Comparison of ENCODE assay signal across 8 cellular contexts in genomic region chr19:47112664-47113445, GRCh38. TPM values are rescaled to one million over a fixed set of nuclear protein-coding genes. Genes with fewer than 3 reads are reported as not detected.
DNase-seq lines count a peak whose midpoint lies in the region; ATAC-seq and TF ChIP-seq lines count a peak whose summit lies in the region.

No MANE protein-coding gene starts in this region.

- H3K27me3 Mint-ChIP-seq in T-helper 17 cell (no peaks in the 10 kb centered on the region), progenitor cell of endocrine pancreas (no peaks in the 10 kb centered on the region)

- peaks cover 54% of the 10 kb centered on the region for H3K4me1 ChIP-seq in left ventricle myocardium inferior

- peak overlapping the region; percentile 95 for H3K4me3 ChIP-seq in left ventricle myocardium inferior

- H3K27ac Mint-ChIP-seq in T-helper 17 cell (peak overlapping the region; percentile 98), progenitor cell of endocrine pancreas (peak overlapping the region; percentile 100)

- H3K4me1 Mint-ChIP-seq in T-helper 17 cell (peaks cover 30% of the 10 kb centered on the region), progenitor cell of endocrine pancreas (ENCODE audit: low read depth) (peaks cover 32% of the 10 kb centered on the region)

- intact Hi-C loops in left ventricle myocardium inferior (cut with micrococcal nuclease) = no loop called here

- no peak for TF ChIP-seq CTCF in left ventricle myocardium inferior (IDR thresholded peaks at IDR 0.05; ENCODE audit: borderline replicate concordance)
- TF ChIP-seq CTCF in progenitor cell of endocrine pancreas (IDR thresholded peaks at IDR 0.05; ENCODE audit: unreplicated experiment) = no peak

- no peaks in the 10 kb centered on the region for H3K9me3 Mint-ChIP-seq in progenitor cell of endocrine pancreas (ENCODE audit: low read depth)

- H3K36me3 Mint-ChIP-seq in T-helper 17 cell (ENCODE audit: low read depth) (peaks cover 12% of the 10 kb centered on the region), progenitor cell of endocrine pancreas (ENCODE audit: insufficient read depth) (peaks cover 13% of the 10 kb centered on the region)

- ATAC-seq in GM18499 (IDR thresholded peaks at IDR 0.05; ENCODE audit: insufficient read depth, unreplicated experiment) = peak; percentile 75
- peak; percentile 81 for ATAC-seq in HG02938 (IDR thresholded peaks at IDR 0.05; ENCODE audit: unreplicated experiment)
- ATAC-seq in T-helper 17 cell = peak; percentile 88

- peak; percentile 99 for DNase-seq in NCI-H1694 treated with DMSO at 0.1 percent for 48 hours (lab: John Stamatoyannopoulos, UW)
- peak; percentile 94 to 99 (median 99) for DNase-seq in T-helper 17 cell
- DNase-seq in left ventricle myocardium inferior = peak; percentile 99
- DNase-seq in progenitor cell of endocrine pancreas (ENCODE audit: low spot score, unreplicated experiment) = peak; percentile 99
- peak; percentile 100 for DNase-seq in ureter (ENCODE audit: low spot score)

- H3K9me3 ChIP-seq in T-helper 17 cell (ENCODE audit: control insufficient read depth, low read length, poor library complexity, severe bottlenecking) (no peaks in the 10 kb centered on the region), left ventricle myocardium inferior (replicated peaks) (no peaks in the 10 kb centered on the region)

- H3K4me3 Mint-ChIP-seq in T-helper 17 cell = peak overlapping the region; percentile 94
- peak overlapping the region; percentile 95 for H3K4me3 Mint-ChIP-seq in progenitor cell of endocrine pancreas (ENCODE audit: low read depth)

- H3K36me3 ChIP-seq in left ventricle myocardium inferior = no peaks in the 10 kb centered on the region

- no peaks in the 10 kb centered on the region for H3K27me3 ChIP-seq in left ventricle myocardium inferior (ENCODE audit: low read depth)

- H3K27ac ChIP-seq in angular gyrus (ENCODE audit: low read depth, low read length) = peak overlapping the region; percentile 99
- peak overlapping the region; percentile 100 for H3K27ac ChIP-seq in left ventricle myocardium inferior (replicated peaks)

RNA-seq across cellular contexts. Expression of gene ZC3H4, which starts 0.7 kb away (rescaled TPM):
- 10 to 100 TPM; 58.4 to 60.7 TPM for total RNA-seq in T-helper 17 cell
- total RNA-seq in left ventricle myocardium inferior = 22.1 TPM
- total RNA-seq in progenitor cell of endocrine pancreas = 90.6 and 94.7 TPM in 2 replicates
- 55.1 TPM for total RNA-seq in ureter

RNA-seq across cellular contexts. Expression of gene SAE1, which starts 17.8 kb away (rescaled TPM):
- 10 to 100 TPM; 36.2 to 37.0 TPM for total RNA-seq in T-helper 17 cell
- total RNA-seq in left ventricle myocardium inferior = 42.5 TPM
- total RNA-seq in progenitor cell of endocrine pancreas = 172 and 173 TPM in 2 replicates
- 56.9 TPM for total RNA-seq in ureter

Comparison
In these comparisons a context has a peak if more than half of its experiments do, and no peak if none do; other contexts are left out.
1. Peak in every context shown above with its lines: DNase-seq, ATAC-seq, H3K4me3 ChIP-seq and H3K27ac ChIP-seq.